ENCODE assay signal across 8 cellular contexts in the genomic region with DNA sequence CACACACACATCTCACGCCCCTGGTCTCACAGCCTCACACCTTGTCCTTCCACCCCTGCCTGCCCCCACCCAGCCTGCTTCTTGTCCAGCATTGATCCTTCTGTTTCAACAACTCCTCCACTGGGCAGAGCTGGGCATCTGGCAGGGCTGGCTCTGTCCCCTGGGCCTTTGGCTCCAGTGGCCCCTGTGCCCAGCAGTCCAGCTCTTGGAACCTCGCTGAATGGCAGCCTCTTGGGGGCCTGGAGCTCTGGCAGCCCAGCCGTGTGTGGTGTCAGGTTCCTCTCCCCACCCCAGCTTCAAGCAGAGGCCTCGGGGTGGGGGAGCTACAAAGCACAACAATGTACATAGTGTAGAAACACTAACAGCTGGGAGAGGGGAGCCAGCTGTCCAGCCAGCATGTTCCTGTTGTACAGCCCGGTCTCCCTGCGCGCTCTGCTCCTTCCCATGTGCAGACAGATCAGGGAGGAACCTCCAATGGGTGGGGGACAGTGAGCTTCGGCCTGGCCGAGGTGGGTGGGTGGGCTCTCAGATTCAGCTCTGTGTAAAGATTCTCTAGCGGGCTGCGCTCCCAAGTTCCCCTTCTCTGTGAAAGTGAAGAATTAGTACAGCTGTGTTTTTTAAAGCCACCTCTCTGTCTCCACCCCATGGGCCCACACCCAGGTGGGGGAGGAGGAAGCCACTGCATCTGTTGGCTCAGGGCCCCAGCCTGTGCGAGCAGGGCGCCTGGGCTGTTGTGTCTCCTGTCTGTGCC. TPM values are rescaled to one million over a fixed set of nuclear protein-coding genes. Genes with fewer than 3 reads are reported as not detected.
DNase-seq lines count a peak whose midpoint lies in the region; ATAC-seq and TF ChIP-seq lines count a peak whose summit lies in the region.

No MANE protein-coding gene starts in this region.

- H3K4me1 ChIP-seq in gastroesophageal sphincter, result peaks cover 0 to 41% (median 35%) of the 10 kb centered on the region in 3 donors

- H3K27ac ChIP-seq in gastroesophageal sphincter, result peak overlapping the region; percentile 21 to 84 (median 82)

- POLR2A ChIA-PET in activated B cell treated with CpG ODN at 0.5 μM for 24 hours (lab: Charles Lee), result interaction anchor here (0.6 to 5.0 kb wide), 20 partner anchors 11 to 243 kb away, joined by 3 to 66 read pairs (median 7); partner anchors contain the start of genes DDX56, H2AZ2, OGDH and PPIA

- peak overlapping the region in 1 of 2 donors; percentile 24 for H3K4me3 ChIP-seq in gastroesophageal sphincter

- H3K36me3 Mint-ChIP-seq in activated B cell treated with CpG ODN at 0.5 μM for 24 hours (ENCODE audit: low read depth), result peaks cover 61% of the 10 kb centered on the region

- no peaks in the 10 kb centered on the region for H3K27me3 ChIP-seq in gastroesophageal sphincter

- intact Hi-C loops in activated B cell treated with CpG ODN at 0.5 μM for 24 hours (cut with micrococcal nuclease), result loop anchor here (1.0 to 2.0 kb wide), 5 partner anchors 17 to 180 kb away; partner anchors contain the start of gene PPIA

- no peaks in the 10 kb centered on the region for H3K27me3 Mint-ChIP-seq in activated B cell treated with CpG ODN at 0.5 μM for 24 hours

- ATAC-seq in HG03039 (IDR thresholded peaks at IDR 0.05; ENCODE audit: unreplicated experiment) (peak; percentile 65), activated B cell treated with CpG ODN at 0.5 μM for 24 hours (ENCODE audit: low read depth) (peak; percentile 85), gastroesophageal sphincter (peak; percentile 73), HG02970 (IDR thresholded peaks at IDR 0.05; ENCODE audit: low FRiP score, unreplicated experiment) (no peak), GM18861 (IDR thresholded peaks at IDR 0.05; ENCODE audit: unreplicated experiment) (no peak)

- WGBS in gastroesophageal sphincter (ENCODE audit: low coverage in 1 of 2), 2 donors, result 24% methylated on average over 6 of the region's 13 CpGs; no CpG with 5 or more reads in 1 of the 2 donors

- no peaks in the 10 kb centered on the region for H3K9me3 ChIP-seq in gastroesophageal sphincter

- TF ChIP-seq CTCF in GM13976 (IDR thresholded peaks at IDR 0.05; ENCODE audit: borderline replicate concordance, control extremely low read depth, extremely low read depth, insufficient read depth, missing control alignments), result no peak
- no peak for TF ChIP-seq CTCF in activated B cell treated with CpG ODN at 0.5 μM for 24 hours (IDR thresholded peaks at IDR 0.05)
- no peak for TF ChIP-seq CTCF in gastroesophageal sphincter (IDR thresholded peaks at IDR 0.05)

- peak overlapping the region; percentile 88 for H3K27ac Mint-ChIP-seq in activated B cell treated with CpG ODN at 0.5 μM for 24 hours

- peak overlapping the region; percentile 57 for H3K4me3 Mint-ChIP-seq in activated B cell treated with CpG ODN at 0.5 μM for 24 hours

- DNase-seq in GM13976 (ENCODE audit: low spot score) (peak; percentile 82), activated B cell treated with CpG ODN at 0.5 μM for 24 hours (peak; percentile 37), putamen (ENCODE audit: low spot score) (peak; percentile 77), kidney glomerular epithelial cell (lab: John Stamatoyannopoulos, UW) (no peak)

- peaks cover 0 to 49% of the 10 kb centered on the region in 2 donors for H3K36me3 ChIP-seq in gastroesophageal sphincter

- in situ Hi-C loops in GM13976 (cut with MboI; ENCODE audit: low sequenced_read_pairs, unreplicated experiment), result loop anchor here (25.0 kb wide), 1 partner anchor 181 kb away; the partner anchor contains the start of gene TMED4

- TF ChIP-seq EP300 in gastroesophageal sphincter (IDR thresholded peaks at IDR 0.05), result no peak

- CTCF ChIA-PET in activated B cell treated with CpG ODN at 0.5 μM for 24 hours (lab: Charles Lee), result interaction anchor here (0.6 to 1.9 kb wide), 7 partner anchors 15 to 202 kb away, joined by 3 to 7 read pairs (median 4); no protein-coding TSS in a partner anchor

- no peak for TF ChIP-seq POLR2A in gastroesophageal sphincter (IDR thresholded peaks at IDR 0.05)

- H3K9me3 Mint-ChIP-seq in activated B cell treated with CpG ODN at 0.5 μM for 24 hours, result no peaks in the 10 kb centered on the region

- H3K4me1 Mint-ChIP-seq in activated B cell treated with CpG ODN at 0.5 μM for 24 hours, result peaks cover 60% of the 10 kb centered on the region

RNA-seq across cellular contexts. Expression of gene ZMIZ2, which starts 19.4 kb away (rescaled TPM):
- total RNA-seq in activated B cell treated with CpG ODN at 0.5 μM for 24 hours (378 and 440 TPM in 2 replicates), gastroesophageal sphincter (10 to 100 TPM; 12.7 to 28.0 (median 20.5) TPM)

RNA-seq across cellular contexts. Expression of gene PPIA, which starts 28.4 kb away (rescaled TPM):
- total RNA-seq in activated B cell treated with CpG ODN at 0.5 μM for 24 hours, result 1,411 and 1,534 TPM in 2 replicates
- total RNA-seq in gastroesophageal sphincter, result 1,000 to 10,000 TPM; 1,097 to 2,167 (median 1,431) TPM

Comparison
In these comparisons a context has a peak if more than half of its experiments do, and no peak if none do; other contexts are left out.
1. ATAC-seq: peak in HG03039 (single experiment), activated B cell treated with CpG ODN at 0.5 μM for 24 hours (single experiment) and gastroesophageal sphincter (single experiment); none in HG02970 (single experiment) and GM18861 (single experiment).
2. RNA of gene ZMIZ2, which starts 19.4 kb away (total RNA-seq): 378 to 440 TPM in activated B cell treated with CpG ODN at 0.5 μM for 24 hours; 12.7 to 28.0 TPM in gastroesophageal sphincter; every median in the first group is over 10 times any median in the second.